ENCODE assay signal across 17 cellular contexts in genomic region chr10:71312220-71312619, GRCh38. TPM values are rescaled to one million over a fixed set of nuclear protein-coding genes. Genes with fewer than 3 reads are reported as not detected.
DNase-seq lines count a peak whose midpoint lies in the region; TF ChIP-seq lines count a peak whose summit lies in the region.
"Had no signal": no experiment of that assay in that cellular context is flagged by ENCODE, and none has a peak within 500 bp of the region (broad histone marks: within the 10 kb centered on the region; RNA-seq: fewer than 3 reads in every experiment).

No MANE protein-coding gene starts in this region.

- CTCF ChIA-PET in MCF 10A (lab: Yijun Ruan, JAX) = interaction anchor here (0.5 to 10.9 kb wide), 10 partner anchors 8 to 732 kb away, joined by 3 to 169 read pairs (median 4); no protein-coding TSS in a partner anchor
- CTCF ChIA-PET in mammary epithelial cell (lab: Charles Lee; ENCODE audit: low non-redundant PET) = no interaction called here

- no peak overlapping the region for H3K9ac ChIP-seq in mammary epithelial cell (ENCODE audit: insufficient read depth, low read length)
- no peak overlapping the region for H3K9ac ChIP-seq in colonic mucosa (ENCODE audit: low read depth in 2 of 2, low read length in 2 of 2)

- H2AFZ ChIP-seq in mammary epithelial cell (ENCODE audit: low read depth, low read length) = no peak overlapping the region
- H2AFZ ChIP-seq: GM23338 had no signal

- H4K20me1 ChIP-seq in mammary epithelial cell (ENCODE audit: insufficient read depth, low read length) = peaks cover 2% of the 10 kb centered on the region

- DNase-seq in MCF 10A (ENCODE audit: unreplicated experiment) (peak; percentile 36), mammary epithelial cell (no peak), amniotic epithelial cell (ENCODE audit: low read depth) (peak; percentile 16), myocyte (ENCODE audit: low read depth) (peak; percentile 16), colonic mucosa (no peak), NCI-H82 treated with DMSO at 0.1 percent for 48 hours (lab: John Stamatoyannopoulos, UW; ENCODE audit: unreplicated experiment) (no peak), NCI-H2107 treated with DMSO at 0.1 percent for 48 hours (lab: John Stamatoyannopoulos, UW; ENCODE audit: unreplicated experiment) (no peak)
- DNase-seq: 8988T; Calu3; CD4-positive, alpha-beta memory T cell; COR-L47; DMS53; DMS79 treated with DMSO at 0.1 percent for 48 hours; GF-D8; H9; HFFc6 had no signal

- no peaks in the 10 kb centered on the region for H3K27me3 Mint-ChIP-seq in MCF 10A (ENCODE audit: insufficient read depth, unreplicated experiment)

- no peaks in the 10 kb centered on the region for H3K36me3 ChIP-seq in mammary epithelial cell (ENCODE audit: insufficient read depth, low read length)
- no peaks in the 10 kb centered on the region for H3K36me3 ChIP-seq in colonic mucosa

- no peaks in the 10 kb centered on the region for H3K36me3 Mint-ChIP-seq in MCF 10A (ENCODE audit: insufficient read depth, unreplicated experiment)
- H3K36me3 Mint-ChIP-seq: CD4-positive, alpha-beta memory T cell had no signal

- H3K9me3 Mint-ChIP-seq in MCF 10A (ENCODE audit: unreplicated experiment) = peaks cover 5% of the 10 kb centered on the region
- H3K9me3 Mint-ChIP-seq: CD4-positive, alpha-beta memory T cell; GM23338; H9; HFFc6 had no signal

- intact Hi-C loops in MCF 10A (cut with micrococcal nuclease) (loop anchor here (5.0 to 10.0 kb wide), 3 partner anchors 385 to 733 kb away; no protein-coding TSS in a partner anchor), mammary epithelial cell (cut with micrococcal nuclease) (loop anchor here (5.0 kb wide), 1 partner anchor 160 kb away; no protein-coding TSS in a partner anchor), colonic mucosa (cut with DNase I) (loop anchor here (5.0 kb wide), 3 partner anchors 395 to 585 kb away; no protein-coding TSS in a partner anchor)

- no peak overlapping the region for H3K4me2 ChIP-seq in mammary epithelial cell (ENCODE audit: insufficient read depth, low read depth, low read length)
- H3K4me2 ChIP-seq: GM23338 had no signal

- H3K4me3 ChIP-seq in mammary epithelial cell (replicated peaks in 1 of 3; ENCODE audit: insufficient read depth in 1 of 3, low read depth in 2 of 3, low read length in 3 of 3) (no peak overlapping the region), colonic mucosa (no peak overlapping the region)
- H3K4me3 ChIP-seq: GM23338 had no signal

- dilution Hi-C loops in mammary epithelial cell (cut with HindIII; ENCODE audit: low sequenced_read_pairs) = loop anchor here (25.0 kb wide), 1 partner anchor 250 kb away; no protein-coding TSS in a partner anchor

- H3K4me1 ChIP-seq in mammary epithelial cell (ENCODE audit: insufficient read depth, low read length) (no peaks in the 10 kb centered on the region), colonic mucosa (no peaks in the 10 kb centered on the region)

- H3K4me1 Mint-ChIP-seq in MCF 10A (ENCODE audit: insufficient read depth, unreplicated experiment) = peaks cover 11% of the 10 kb centered on the region

- in situ Hi-C loops in mammary epithelial cell (cut with MboI; ENCODE audit: low sequenced_read_pairs in 2 of 2) = loop anchor here (5.0 to 25.0 kb wide), 5 partner anchors 73 to 503 kb away; no protein-coding TSS in a partner anchor

- no peaks in the 10 kb centered on the region for H3K27me3 ChIP-seq in mammary epithelial cell (ENCODE audit: insufficient read depth, low read length)
- no peaks in the 10 kb centered on the region for H3K27me3 ChIP-seq in colonic mucosa

- no peak overlapping the region for H3K27ac ChIP-seq in mammary epithelial cell (ENCODE audit: insufficient read depth, low read depth, low read length)
- H3K27ac ChIP-seq in colonic mucosa = no peak overlapping the region

- BruUV-seq in MCF 10A (replicated peaks; lab: Mats Ljungman, UMichigan) (no TSS peak), mammary epithelial cell (replicated peaks; lab: Mats Ljungman, UMichigan) (no TSS peak)

- no peak for TF ChIP-seq CTCF in MCF 10A (IDR thresholded peaks at IDR 0.05; ENCODE audit: unreplicated experiment)
- TF ChIP-seq CTCF in mammary epithelial cell (conservative IDR thresholded peaks at IDR 0.05 in 1 of 2, IDR thresholded peaks at IDR 0.05 in 1 of 2; ENCODE audit: extremely low read depth in 1 of 2, insufficient read depth in 1 of 2, low read depth in 1 of 2, low read length in 2 of 2) = no peak
- no peak for TF ChIP-seq CTCF in colonic mucosa (IDR thresholded peaks at IDR 0.05)

- POLR2A ChIA-PET in MCF 10A (lab: Yijun Ruan, JAX) = interaction anchor here (1.0 kb wide), 2 partner anchors 42 to 66 kb away, joined by 3 to 4 read pairs; no protein-coding TSS in a partner anchor

- H3K27ac Mint-ChIP-seq in MCF 10A (ENCODE audit: low read depth, unreplicated experiment) = no peak overlapping the region
- H3K27ac Mint-ChIP-seq: CD4-positive, alpha-beta memory T cell; GM23338; H9; HFFc6 had no signal

- no peaks in the 10 kb centered on the region for H3K79me2 ChIP-seq in mammary epithelial cell (ENCODE audit: insufficient read depth, low read length)

- H3K4me3 Mint-ChIP-seq in MCF 10A (ENCODE audit: unreplicated experiment) = no peak overlapping the region
- H3K4me3 Mint-ChIP-seq: CD4-positive, alpha-beta memory T cell; GM23338; H9; HFFc6 had no signal

- 0% methylated on average over 1 of the region's 1 CpG for WGBS in mammary epithelial cell (ENCODE audit: low coverage, missing lambda C conversion rate)

- H3K9me3 ChIP-seq in mammary epithelial cell (replicated peaks; ENCODE audit: insufficient read depth, low read length) = no peaks in the 10 kb centered on the region
- no peaks in the 10 kb centered on the region for H3K9me3 ChIP-seq in colonic mucosa

RNA-seq across cellular contexts. Expression of gene SLC29A3, which starts 6.8 kb away (rescaled TPM):
- 3.6 and 4.0 TPM in 2 replicates for total RNA-seq in MCF 10A (2022)
- 1 to 10 TPM; 3.5 to 8.2 TPM for total RNA-seq in mammary epithelial cell
- polyA plus RNA-seq in mammary epithelial cell = 1.9 TPM
- polyA minus RNA-seq in mammary epithelial cell = 2.6 TPM
- total RNA-seq in myocyte = 0.94 and 1.3 TPM in 2 replicates
- polyA plus RNA-seq in myocyte (2012) = 2.3 TPM
- 1 to 10 TPM; 3.8 to 6.5 TPM for total RNA-seq in colonic mucosa

Comparison
In these comparisons a context has a peak if more than half of its experiments do, and no peak if none do; other contexts are left out.
1. DNase-seq: peak in MCF 10A (single experiment), amniotic epithelial cell (single experiment) and myocyte (single experiment); none in mammary epithelial cell (single experiment), colonic mucosa (single experiment), NCI-H82 treated with DMSO at 0.1 percent for 48 hours (single experiment) and NCI-H2107 treated with DMSO at 0.1 percent for 48 hours (single experiment).